Comparison of ENCODE assay signal across 27 cellular contexts in genomic region chr10:81127931-81128330, GRCh38.
"Had no signal": no experiment of that assay in that cellular context is flagged by ENCODE, and none has a peak within 500 bp of the region (broad histone marks: within the 10 kb centered on the region; RNA-seq: fewer than 3 reads in every experiment).

No MANE protein-coding gene starts in this region.

- H3K9me3 ChIP-seq: SJCRH30, SK-N-SH had no signal

- H3K9ac ChIP-seq: SK-N-SH had no signal

- H3K27ac Mint-ChIP-seq: activated CD4-positive, alpha-beta memory T cell treated with anti-CD3 and anti-CD28 coated beads, Interleukin-2, amount 10 ng/mL, durations not matched to agents 7 days and 5 days; activated CD4-positive, alpha-beta T cell treated with anti-CD3 and anti-CD28 coated beads, Interleukin-2, amount 10 ng/mL, durations not matched to agents 7 days and 5 days; activated naive CD8-positive, alpha-beta T cell; activated T-cell treated with anti-CD3 and anti-CD28 coated beads, Interleukin-2, amount 50 U/mL, for 72 hours; activated T-helper 2 cell treated with anti-CD3 and anti-CD28 coated beads, Interferon-gamma antibody, Interleukin-2, Interleukin-4, amounts not matched to agents 10 μg/mL and 5 μg/mL and 100 μg/mL, durations not matched to agents 14 hours and 24 hours and 36 hours; brain had no signal

- H3K4me1 Mint-ChIP-seq: activated CD4-positive, alpha-beta memory T cell treated with anti-CD3 and anti-CD28 coated beads, Interleukin-2, amount 10 ng/mL, durations not matched to agents 7 days and 5 days; activated CD4-positive, alpha-beta T cell treated with anti-CD3 and anti-CD28 coated beads, Interleukin-2, amount 10 ng/mL, durations not matched to agents 7 days and 5 days; brain; central memory CD8-positive, alpha-beta T cell had no signal

- H3K27me3 ChIP-seq: SJCRH30 had no signal

- H3K4me3 ChIP-seq: SJCRH30 had no signal

- H3K36me3 ChIP-seq: SJCRH30 had no signal

- H3K4me2 ChIP-seq: SK-N-SH had no signal

- H3K4me3 Mint-ChIP-seq: activated CD4-positive, alpha-beta memory T cell treated with anti-CD3 and anti-CD28 coated beads, Interleukin-2, amount 10 ng/mL, durations not matched to agents 7 days and 5 days; activated CD4-positive, alpha-beta T cell treated with anti-CD3 and anti-CD28 coated beads, Interleukin-2, amount 10 ng/mL, durations not matched to agents 7 days and 5 days; activated naive CD8-positive, alpha-beta T cell; activated T-cell treated with anti-CD3 and anti-CD28 coated beads, Interleukin-2, amount 50 U/mL, for 72 hours; brain; central memory CD8-positive, alpha-beta T cell had no signal

- H3K9me3 Mint-ChIP-seq: activated CD4-positive, alpha-beta memory T cell treated with anti-CD3 and anti-CD28 coated beads, Interleukin-2, amount 10 ng/mL, durations not matched to agents 7 days and 5 days; activated CD4-positive, alpha-beta T cell treated with anti-CD3 and anti-CD28 coated beads, Interleukin-2, amount 10 ng/mL, durations not matched to agents 7 days and 5 days; activated T-cell treated with anti-CD3 and anti-CD28 coated beads, Interleukin-2, amount 50 U/mL, for 72 hours; activated T-helper 2 cell treated with anti-CD3 and anti-CD28 coated beads, Interferon-gamma antibody, Interleukin-2, Interleukin-4, amounts not matched to agents 10 μg/mL and 5 μg/mL and 100 μg/mL, durations not matched to agents 14 hours and 24 hours and 36 hours; brain had no signal

- H3K36me3 Mint-ChIP-seq: activated naive CD8-positive, alpha-beta T cell; brain had no signal

- FAIRE-seq: astrocyte had no signal

- H3K4me1 ChIP-seq: SJCRH30 had no signal

- DNase-seq: activated CD4-positive, alpha-beta memory T cell treated with anti-CD3 and anti-CD28 coated beads, Interleukin-2, amount 10 ng/mL, durations not matched to agents 7 days and 5 days; activated CD4-positive, alpha-beta T cell treated with anti-CD3 and anti-CD28 coated beads, Interleukin-2, amount 10 ng/mL, durations not matched to agents 7 days and 5 days; activated CD4-positive, CD25-positive, alpha-beta regulatory T cell; activated CD8-positive, alpha-beta memory T cell treated with anti-CD3 and anti-CD28 coated beads, Interleukin-2, amount 50 U/mL, for 4 hours; activated naive CD4-positive, alpha-beta T cell treated with Interleukin-2 at 50 U/mL for 16 hours; activated T-cell treated with anti-CD3 and anti-CD28 coated beads, Interleukin-2, amount 50 U/mL, for 72 hours; amygdala; MM.1S; NCI-H1105; NCI-H1436; NCI-H1694 treated with DMSO at 0.1 percent for 48 hours; NCI-H2029 treated with DMSO at 0.1 percent for 48 hours; NCI-H345; NCI-H510A; NCI-H526 treated with DMSO at 0.1 percent for 48 hours; NCI-H82; Right ventricle myocardium superior; SJCRH30; SK-N-SH; T-helper 1 cell had no signal

- H3K27me3 Mint-ChIP-seq: activated CD4-positive, alpha-beta memory T cell treated with anti-CD3 and anti-CD28 coated beads, Interleukin-2, amount 10 ng/mL, durations not matched to agents 7 days and 5 days; activated CD4-positive, alpha-beta T cell treated with anti-CD3 and anti-CD28 coated beads, Interleukin-2, amount 10 ng/mL, durations not matched to agents 7 days and 5 days; central memory CD8-positive, alpha-beta T cell had no signal

- ATAC-seq: activated T-cell treated with anti-CD3 and anti-CD28 coated beads, Interleukin-2, amount 50 U/mL, for 72 hours had no signal

- H3K27ac ChIP-seq: RWPE1, SJCRH30, VCaP had no signal
